8 cellular contexts compared by ENCODE assay signal in the genomic region with DNA sequence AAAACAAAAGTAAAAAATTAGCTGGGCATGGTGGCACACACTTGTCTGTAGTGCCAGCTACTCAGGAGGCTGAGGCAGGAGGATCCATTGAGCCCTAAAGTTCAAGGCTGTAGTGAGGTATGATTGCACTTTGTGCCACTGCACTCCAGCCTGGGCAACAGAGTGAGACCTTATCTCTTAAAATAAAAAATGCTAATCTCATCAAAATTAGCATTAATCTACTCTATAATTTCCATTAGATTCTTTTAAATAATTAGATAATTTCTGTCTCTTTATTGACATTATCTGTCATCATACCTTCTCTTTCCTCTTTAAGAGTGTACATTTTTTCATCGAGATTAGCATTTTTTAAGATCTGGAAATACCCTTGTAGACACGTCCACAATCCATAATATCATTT. TPM values are rescaled to one million over a fixed set of nuclear protein-coding genes. Genes with fewer than 3 reads are reported as not detected.
"Had no signal": no experiment of that assay in that cellular context is flagged by ENCODE, and none has a peak within 500 bp of the region (broad histone marks: within the 10 kb centered on the region; RNA-seq: fewer than 3 reads in every experiment).

No MANE protein-coding gene starts in this region.

- FAIRE-seq: HTR-8/SVneo had no signal

- DNase-seq: IMR-90, KBM-7, KG1 had no signal

- H3K9ac ChIP-seq: KMS-11 had no signal

- H3K27ac ChIP-seq: HL-60, KMS-11 had no signal

- H3K4me2 ChIP-seq: KMS-11 had no signal

RNA-seq across cellular contexts. Expression of gene PHACTR3, which starts 48.0 kb away (rescaled TPM):
- total RNA-seq: HT1080, IMR-90 had no signal
- polyA plus RNA-seq: IgD-negative memory B cell, IMR-90 had no signal
